Comparison of ENCODE assay signal across 9 cellular contexts in genomic region chr20:62898970-62899632, GRCh38. TPM values are rescaled to one million over a fixed set of nuclear protein-coding genes. Genes with fewer than 3 reads are reported as not detected.
A peak's percentile ranks its signal among the peaks of the same experiment; 100 is the strongest.
DNase-seq lines count a peak whose midpoint lies in the region; ATAC-seq and TF ChIP-seq lines count a peak whose summit lies in the region.
"Had no signal": no experiment of that assay in that cellular context is flagged by ENCODE, and none has a peak within 500 bp of the region (broad histone marks: within the 10 kb centered on the region; RNA-seq: fewer than 3 reads in every experiment).

No MANE protein-coding gene starts in this region.

- TF ChIP-seq CTCF in MM.1S (IDR thresholded peaks at IDR 0.05; ENCODE audit: low read length), result no peak

- no peak for TF ChIP-seq POLR2A in GM18505 (IDR thresholded peaks at IDR 0.05; ENCODE audit: borderline replicate concordance, extremely low read depth, insufficient read depth, insufficient read length)

- H3K9me3 Mint-ChIP-seq in activated naive CD8-positive, alpha-beta T cell treated with anti-CD3 and anti-CD28 coated beads for 36 hours, result no peaks in the 10 kb centered on the region

- H3K4me3 Mint-ChIP-seq in activated naive CD8-positive, alpha-beta T cell treated with anti-CD3 and anti-CD28 coated beads for 36 hours, result peak overlapping the region; percentile 41

- peak; percentile 42 for DNase-seq in MM.1S
- DNase-seq in activated naive CD8-positive, alpha-beta T cell treated with anti-CD3 and anti-CD28 coated beads for 36 hours, result peak; percentile 52
- peak; percentile 28 for DNase-seq in stimulated activated CD4-positive, alpha-beta T cell treated with anti-CD3 and anti-CD28 coated beads, Interleukin-12 subunit alpha, Interleukin-12 subunit beta, amount 100 ng/mL, for 4 hours
- DNase-seq in anterior cingulate cortex (lab: John Stamatoyannopoulos, UW), result no peak

- H3K9me2 ChIP-seq in MM.1S (replicated peaks; ENCODE audit: insufficient read depth, low read length), result no peaks in the 10 kb centered on the region

- peak overlapping the region; percentile 72 for H3K27ac Mint-ChIP-seq in activated naive CD8-positive, alpha-beta T cell treated with anti-CD3 and anti-CD28 coated beads for 36 hours

- H3K9me3 ChIP-seq in MM.1S (replicated peaks; ENCODE audit: insufficient read depth, low read length), result no peaks in the 10 kb centered on the region
- H3K9me3 ChIP-seq: suprapubic skin had no signal

- H4K20me1 ChIP-seq in MM.1S (ENCODE audit: insufficient read depth, low read length), result no peaks in the 10 kb centered on the region

- ATAC-seq in GM18511 (IDR thresholded peaks at IDR 0.05; ENCODE audit: unreplicated experiment) (peak; percentile 58), GM18505 (IDR thresholded peaks at IDR 0.05; ENCODE audit: unreplicated experiment) (no peak), HG02623 (IDR thresholded peaks at IDR 0.05; ENCODE audit: unreplicated experiment) (no peak)

- H3F3A ChIP-seq in MM.1S (ENCODE audit: insufficient read depth, low read length), result peaks cover 17% of the 10 kb centered on the region; the same call in 1 of the 2 replicates

- no peaks in the 10 kb centered on the region for H3K27me3 Mint-ChIP-seq in activated naive CD8-positive, alpha-beta T cell treated with anti-CD3 and anti-CD28 coated beads for 36 hours

- H3K36me3 Mint-ChIP-seq in activated naive CD8-positive, alpha-beta T cell treated with anti-CD3 and anti-CD28 coated beads for 36 hours, result peaks cover 24% of the 10 kb centered on the region

- no peak overlapping the region for H2AFZ ChIP-seq in MM.1S (ENCODE audit: low read length)

- peak overlapping the region; percentile 20; the same call in 1 of the 2 replicates for H3K4me2 ChIP-seq in MM.1S (ENCODE audit: low read depth, low read length)

- no peak overlapping the region for H3K4me3 ChIP-seq in MM.1S (ENCODE audit: low read length)
- H3K4me3 ChIP-seq: cardiac muscle cell, suprapubic skin had no signal

- H3K9ac ChIP-seq in MM.1S (ENCODE audit: low read length), result peak overlapping the region; percentile 19; the same call in 1 of the 2 replicates

- peaks cover 42% of the 10 kb centered on the region for H3K4me1 Mint-ChIP-seq in activated naive CD8-positive, alpha-beta T cell treated with anti-CD3 and anti-CD28 coated beads for 36 hours

- H3K4me1 ChIP-seq in MM.1S (ENCODE audit: low read length), result peaks cover 10% of the 10 kb centered on the region

- H3K79me2 ChIP-seq in MM.1S (ENCODE audit: low read length), result 0 out of 2 replicates have a peak, but pooled peaks cover 4% of the 10 kb centered on the region

- peak overlapping the region; percentile 54; the same call in 1 of the 2 replicates for H3K27ac ChIP-seq in MM.1S (ENCODE audit: low read length)
- H3K27ac ChIP-seq: suprapubic skin had no signal

- H3K27me3 ChIP-seq in MM.1S (replicated peaks; ENCODE audit: insufficient read depth, low read length), result no peaks in the 10 kb centered on the region
- H3K27me3 ChIP-seq: cardiac muscle cell, suprapubic skin had no signal

- peaks cover 15% of the 10 kb centered on the region for H3K36me3 ChIP-seq in MM.1S (replicated peaks; ENCODE audit: insufficient read depth, low read length)

RNA-seq across cellular contexts. Expression of gene DIDO1, which starts 27.2 kb away (rescaled TPM):
- 10 to 100 TPM; 46.3 to 47.2 TPM for total RNA-seq in activated naive CD8-positive, alpha-beta T cell treated with anti-CD3 and anti-CD28 coated beads for 36 hours

RNA-seq across cellular contexts. Expression of gene TCFL5, which starts 37.5 kb away (rescaled TPM):
- total RNA-seq in activated naive CD8-positive, alpha-beta T cell treated with anti-CD3 and anti-CD28 coated beads for 36 hours, result 1 to 10 TPM; 5.4 to 5.8 TPM

RNA-seq across cellular contexts. Expression of gene GID8, which starts 38.8 kb away (rescaled TPM):
- total RNA-seq in activated naive CD8-positive, alpha-beta T cell treated with anti-CD3 and anti-CD28 coated beads for 36 hours, result 10 to 100 TPM; 47.6 to 48.5 TPM

RNA-seq across cellular contexts. Expression of gene SLC17A9, which starts 53.4 kb away (rescaled TPM):
- total RNA-seq in activated naive CD8-positive, alpha-beta T cell treated with anti-CD3 and anti-CD28 coated beads for 36 hours, result 10 to 100 TPM; 49.7 to 52.1 TPM

Comparison
In these comparisons a context has a peak if more than half of its experiments do, and no peak if none do; other contexts are left out.
1. DNase-seq: peak in MM.1S (single experiment), activated naive CD8-positive, alpha-beta T cell treated with anti-CD3 and anti-CD28 coated beads for 36 hours (single experiment) and stimulated activated CD4-positive, alpha-beta T cell treated with anti-CD3 and anti-CD28 coated beads, Interleukin-12 subunit alpha, Interleukin-12 subunit beta, amount 100 ng/mL, for 4 hours (single experiment); none in anterior cingulate cortex (0 of 58).